ENCODE assay signal across 8 cellular contexts in genomic region chr6:143061597-143062385, GRCh38. TPM values are rescaled to one million over a fixed set of nuclear protein-coding genes. Genes with fewer than 3 reads are reported as not detected.
A peak's percentile ranks its signal among the peaks of the same experiment; 100 is the strongest.
DNase-seq lines count a peak whose midpoint lies in the region; ATAC-seq and TF ChIP-seq lines count a peak whose summit lies in the region.

No MANE protein-coding gene starts in this region.

- no peaks in the 10 kb centered on the region for H3K36me3 Mint-ChIP-seq in activated T-helper 1 cell treated with anti-CD3 and anti-CD28 coated beads, Interleukin-12 subunit alpha, Interleukin-12 subunit beta, Interleukin-2, Interleukin-4 antibody, amounts not matched to agents 30 ng/mL and 10 ng/mL and 1 ng/mL, durations not matched to agents 14 hours and 24 hours and 36 hours (ENCODE audit: low read depth)

- H3K27me3 Mint-ChIP-seq in activated T-helper 1 cell treated with anti-CD3 and anti-CD28 coated beads, Interleukin-12 subunit alpha, Interleukin-12 subunit beta, Interleukin-2, Interleukin-4 antibody, amounts not matched to agents 30 ng/mL and 10 ng/mL and 1 ng/mL, durations not matched to agents 14 hours and 24 hours and 36 hours (ENCODE audit: insufficient read depth): no peaks in the 10 kb centered on the region
- no peaks in the 10 kb centered on the region for H3K27me3 Mint-ChIP-seq in stimulated activated naive CD8-positive, alpha-beta T cell treated with anti-CD3 and anti-CD28 coated beads, Interleukin-15, amount 100 ng/mL, for 72 hours

- peak overlapping the region; percentile 87 for H3K4me3 Mint-ChIP-seq in activated T-helper 1 cell treated with anti-CD3 and anti-CD28 coated beads, Interleukin-12 subunit alpha, Interleukin-12 subunit beta, Interleukin-2, Interleukin-4 antibody, amounts not matched to agents 30 ng/mL and 10 ng/mL and 1 ng/mL, durations not matched to agents 14 hours and 24 hours and 36 hours
- peak overlapping the region; percentile 86 to 90 for H3K4me3 Mint-ChIP-seq in stimulated activated naive CD8-positive, alpha-beta T cell treated with anti-CD3 and anti-CD28 coated beads, Interleukin-15, amount 100 ng/mL, for 72 hours

- H3K9me3 ChIP-seq in BLaER1 (0 out of 2 replicates have a peak, but pooled peaks cover 4% of the 10 kb centered on the region), iPS-18a (ENCODE audit: control insufficient read depth, low read depth, low read length) (no peaks in the 10 kb centered on the region)

- no peaks in the 10 kb centered on the region for H3K9me3 Mint-ChIP-seq in activated T-helper 1 cell treated with anti-CD3 and anti-CD28 coated beads, Interleukin-12 subunit alpha, Interleukin-12 subunit beta, Interleukin-2, Interleukin-4 antibody, amounts not matched to agents 30 ng/mL and 10 ng/mL and 1 ng/mL, durations not matched to agents 14 hours and 24 hours and 36 hours
- H3K9me3 Mint-ChIP-seq in stimulated activated naive CD8-positive, alpha-beta T cell treated with anti-CD3 and anti-CD28 coated beads, Interleukin-15, amount 100 ng/mL, for 72 hours: no peaks in the 10 kb centered on the region

- TF ChIP-seq CTCF in HFF-Myc (IDR thresholded peaks at IDR 0.05; ENCODE audit: low read depth, low read length, missing control alignments): no peak

- DNase-seq in HFF-Myc (ENCODE audit: extremely low read depth, low read depth) (no peak), NCI-H1105 treated with DMSO at 0.1 percent for 48 hours (lab: John Stamatoyannopoulos, UW) (no peak)
- no peak for DNase-seq in activated T-helper 1 cell treated with anti-CD3 and anti-CD28 coated beads, Interleukin-12 subunit alpha, Interleukin-12 subunit beta, Interleukin-2, Interleukin-4 antibody, amounts not matched to agents 30 ng/mL and 10 ng/mL and 1 ng/mL, durations not matched to agents 14 hours and 24 hours and 36 hours (ENCODE audit: low spot score)
- DNase-seq in stimulated activated naive CD8-positive, alpha-beta T cell treated with anti-CD3 and anti-CD28 coated beads, Interleukin-15, amount 100 ng/mL, for 72 hours: no peak
- DNase-seq in stimulated activated CD4-positive, alpha-beta T cell treated with anti-CD3 and anti-CD28 coated beads, Interleukin-15, amount 100 ng/mL, for 24 hours: no peak
- no peak for DNase-seq in activated CD4-positive, CD25-positive, alpha-beta regulatory T cell treated with anti-CD3 and anti-CD28 coated beads, Interleukin-2, amount 50 U/mL, for 72 hours

- peak overlapping the region; percentile 90 for H3K4me2 ChIP-seq in BLaER1

- H3K4me1 ChIP-seq in BLaER1 (peaks cover 22% of the 10 kb centered on the region), iPS-18a (ENCODE audit: control insufficient read depth, low read depth, low read length) (peaks cover 36% of the 10 kb centered on the region)

- H3K27ac ChIP-seq in BLaER1: no peak overlapping the region
- H3K27ac ChIP-seq in iPS-18a (ENCODE audit: low read length): no peak overlapping the region

- H3K4me3 ChIP-seq in BLaER1 (no peak overlapping the region), HFF-Myc (replicated peaks; ENCODE audit: low read depth, low read length) (peak overlapping the region; percentile 65), iPS-18a (ENCODE audit: low read length) (peak overlapping the region; percentile 78)

- peaks cover 28% of the 10 kb centered on the region for H3K4me1 Mint-ChIP-seq in activated T-helper 1 cell treated with anti-CD3 and anti-CD28 coated beads, Interleukin-12 subunit alpha, Interleukin-12 subunit beta, Interleukin-2, Interleukin-4 antibody, amounts not matched to agents 30 ng/mL and 10 ng/mL and 1 ng/mL, durations not matched to agents 14 hours and 24 hours and 36 hours (ENCODE audit: low read depth)
- peaks cover 49% of the 10 kb centered on the region for H3K4me1 Mint-ChIP-seq in stimulated activated naive CD8-positive, alpha-beta T cell treated with anti-CD3 and anti-CD28 coated beads, Interleukin-15, amount 100 ng/mL, for 72 hours

- peak overlapping the region; percentile 86 for H3K27ac Mint-ChIP-seq in activated T-helper 1 cell treated with anti-CD3 and anti-CD28 coated beads, Interleukin-12 subunit alpha, Interleukin-12 subunit beta, Interleukin-2, Interleukin-4 antibody, amounts not matched to agents 30 ng/mL and 10 ng/mL and 1 ng/mL, durations not matched to agents 14 hours and 24 hours and 36 hours
- H3K27ac Mint-ChIP-seq in stimulated activated naive CD8-positive, alpha-beta T cell treated with anti-CD3 and anti-CD28 coated beads, Interleukin-15, amount 100 ng/mL, for 72 hours: peak overlapping the region in 1 of 2 donors; percentile 98

- H3K9ac ChIP-seq in BLaER1 (no peak overlapping the region), iPS-18a (ENCODE audit: low read length) (no peak overlapping the region)

- ATAC-seq in stimulated activated naive CD8-positive, alpha-beta T cell treated with anti-CD3 and anti-CD28 coated beads, Interleukin-15, amount 100 ng/mL, for 72 hours: no peak

- H3K36me3 ChIP-seq in BLaER1: no peaks in the 10 kb centered on the region
- no peaks in the 10 kb centered on the region for H3K36me3 ChIP-seq in iPS-18a (ENCODE audit: control insufficient read depth, low read depth, low read length)

- intact Hi-C loops in activated T-helper 1 cell treated with anti-CD3 and anti-CD28 coated beads, Interleukin-12 subunit alpha, Interleukin-12 subunit beta, Interleukin-2, Interleukin-4 antibody, amounts not matched to agents 30 ng/mL and 10 ng/mL and 1 ng/mL, durations not matched to agents 14 hours and 24 hours and 36 hours (cut with micrococcal nuclease): loop anchor here (2.0 to 10.0 kb wide), 3 partner anchors 391 to 915 kb away; partner anchors contain the start of genes ADAT2, NMBR, PEX3 and VTA1

- H3K27me3 ChIP-seq in BLaER1 (no peaks in the 10 kb centered on the region), iPS-18a (ENCODE audit: control insufficient read depth, insufficient read depth, low read length) (no peaks in the 10 kb centered on the region)

- no peaks in the 10 kb centered on the region for H4K20me1 ChIP-seq in BLaER1

RNA-seq across cellular contexts. Expression of gene AIG1, which starts 1.1 kb away (rescaled TPM):
- 2.1 and 2.6 TPM in 2 replicates for total RNA-seq in activated T-helper 1 cell treated with anti-CD3 and anti-CD28 coated beads, Interleukin-12 subunit alpha, Interleukin-12 subunit beta, Interleukin-2, Interleukin-4 antibody, amounts not matched to agents 30 ng/mL and 10 ng/mL and 1 ng/mL, durations not matched to agents 14 hours and 24 hours and 36 hours
